ENCODE assay signal across 34 cellular contexts in genomic region chr12:54430471-54431075, GRCh38. TPM values are rescaled to one million over a fixed set of nuclear protein-coding genes. Genes with fewer than 3 reads are reported as not detected.
A peak's percentile ranks its signal among the peaks of the same experiment; 100 is the strongest.
DNase-seq lines count a peak whose midpoint lies in the region; ATAC-seq and TF ChIP-seq lines count a peak whose summit lies in the region.
"Had no signal": no experiment of that assay in that cellular context is flagged by ENCODE, and none has a peak within 500 bp of the region (broad histone marks: within the 10 kb centered on the region; RNA-seq: fewer than 3 reads in every experiment).

No MANE protein-coding gene starts in this region.

- H3K9me3 Mint-ChIP-seq in activated naive CD4-positive, alpha-beta T cell treated with anti-CD3 and anti-CD28 coated beads, Interleukin-2, amount 50 U/mL, for 24 hours, result no peaks in the 10 kb centered on the region
- H3K9me3 Mint-ChIP-seq in nephron, result no peaks in the 10 kb centered on the region
- H3K9me3 Mint-ChIP-seq: activated CD8-positive, alpha-beta T cell treated with anti-CD3 and anti-CD28 coated beads for 36 hours; activated naive CD4-positive, alpha-beta T cell treated with anti-CD3 and anti-CD28 coated beads, Interleukin-2, amount 50 U/mL, for 72 hours; activated T-helper 2 cell treated with anti-CD3 and anti-CD28 coated beads, Interferon-gamma antibody, Interleukin-2, Interleukin-4, amounts not matched to agents 10 μg/mL and 5 μg/mL and 100 μg/mL, durations not matched to agents 14 hours and 24 hours and 36 hours had no signal

- no peak overlapping the region for H3K4me3 ChIP-seq in gastroesophageal sphincter
- peak overlapping the region in 1 of 4 donors; percentile 10 for H3K4me3 ChIP-seq in transverse colon
- H3K4me3 ChIP-seq in adrenal gland, result no peak overlapping the region
- H3K4me3 ChIP-seq: coronary artery, gastrocnemius medialis had no signal

- no peaks in the 10 kb centered on the region for H3K36me3 Mint-ChIP-seq in activated naive CD4-positive, alpha-beta T cell treated with anti-CD3 and anti-CD28 coated beads, Interleukin-2, amount 50 U/mL, for 24 hours
- H3K36me3 Mint-ChIP-seq in nephron (ENCODE audit: low read depth), result no peaks in the 10 kb centered on the region
- H3K36me3 Mint-ChIP-seq: activated naive CD4-positive, alpha-beta T cell treated with anti-CD3 and anti-CD28 coated beads, Interleukin-2, amount 50 U/mL, for 72 hours had no signal

- H3K27me3 Mint-ChIP-seq in activated naive CD4-positive, alpha-beta T cell treated with anti-CD3 and anti-CD28 coated beads, Interleukin-2, amount 50 U/mL, for 24 hours, result no peaks in the 10 kb centered on the region
- peaks cover 6% of the 10 kb centered on the region for H3K27me3 Mint-ChIP-seq in nephron (ENCODE audit: low read depth)

- H3K4me1 Mint-ChIP-seq in activated naive CD4-positive, alpha-beta T cell treated with anti-CD3 and anti-CD28 coated beads, Interleukin-2, amount 50 U/mL, for 24 hours, result peaks cover 51% of the 10 kb centered on the region
- H3K4me1 Mint-ChIP-seq in nephron, result peaks cover 57% of the 10 kb centered on the region

- in situ Hi-C loops in transverse colon (cut with MboI; ENCODE audit: low pct_ligation_motif_present in 1 of 4, low pct_unique_long_range_greater_than_20kb in 1 of 4, low sequenced_read_pairs in 3 of 4), result no loop called here

- H3K4me3 Mint-ChIP-seq in activated naive CD4-positive, alpha-beta T cell treated with anti-CD3 and anti-CD28 coated beads, Interleukin-2, amount 50 U/mL, for 24 hours, result no peak overlapping the region
- peak overlapping the region in 1 of 3 experiments; percentile 23 for H3K4me3 Mint-ChIP-seq in nephron
- H3K4me3 Mint-ChIP-seq: activated CD8-positive, alpha-beta T cell treated with anti-CD3 and anti-CD28 coated beads for 36 hours had no signal

- TF ChIP-seq POLR2A in gastroesophageal sphincter (IDR thresholded peaks at IDR 0.05) (no peak), transverse colon (IDR thresholded peaks at IDR 0.05) (no peak), adrenal gland (IDR thresholded peaks at IDR 0.05) (no peak)

- H3K27me3 ChIP-seq in gastroesophageal sphincter, result no peaks in the 10 kb centered on the region
- H3K27me3 ChIP-seq in transverse colon, result peaks cover 6% of the 10 kb centered on the region
- no peaks in the 10 kb centered on the region for H3K27me3 ChIP-seq in adrenal gland
- H3K27me3 ChIP-seq: gastrocnemius medialis had no signal

- H3K9me3 ChIP-seq in gastroesophageal sphincter, result no peaks in the 10 kb centered on the region
- H3K9me3 ChIP-seq in transverse colon, result no peaks in the 10 kb centered on the region
- no peaks in the 10 kb centered on the region for H3K9me3 ChIP-seq in adrenal gland (replicated peaks in 1 of 3)
- H3K9me3 ChIP-seq: gastrocnemius medialis had no signal

- WGBS in gastroesophageal sphincter (ENCODE audit: low coverage in 1 of 2), 2 donors, result 68 to 90% methylated on average over 4 to 5 of the region's 5 CpGs
- 50 to 84% methylated on average over 2 to 5 of the region's 5 CpGs for WGBS in transverse colon (ENCODE audit: low coverage in 1 of 2), 2 donors
- WGBS in adrenal gland, 4 donors, result 89 to 95% (median 94%) methylated on average over 5 of the region's 5 CpGs

- TF ChIP-seq CTCF in gastroesophageal sphincter (IDR thresholded peaks at IDR 0.05), result no peak
- TF ChIP-seq CTCF in nephron (IDR thresholded peaks at IDR 0.05; ENCODE audit: unreplicated experiment in 3 of 3), result no peak
- TF ChIP-seq CTCF in transverse colon (IDR thresholded peaks at IDR 0.05), result no peak
- TF ChIP-seq CTCF in adrenal gland (IDR thresholded peaks at IDR 0.05), result no peak

- H3K36me3 ChIP-seq in gastroesophageal sphincter (no peaks in the 10 kb centered on the region), transverse colon (no peaks in the 10 kb centered on the region), adrenal gland (replicated peaks in 1 of 2) (no peaks in the 10 kb centered on the region)
- H3K36me3 ChIP-seq: gastrocnemius medialis had no signal

- TF ChIP-seq EP300 in gastroesophageal sphincter (IDR thresholded peaks at IDR 0.05), result no peak
- no peak for TF ChIP-seq EP300 in transverse colon (IDR thresholded peaks at IDR 0.05; ENCODE audit: low read depth)

- H3K27ac ChIP-seq in gastroesophageal sphincter, result peak overlapping the region in 3 of 4 donors; percentile 9 to 97 (median 65)
- peak overlapping the region; percentile 62 to 97 (median 72) for H3K27ac ChIP-seq in transverse colon
- no peak overlapping the region for H3K27ac ChIP-seq in adrenal gland
- H3K27ac ChIP-seq: coronary artery had no signal

- intact Hi-C loops in transverse colon (cut with DNase I; ENCODE audit: low total_unique reads) (no loop called here), head of caudate nucleus (cut with DNase I) (no loop called here), adrenal gland (cut with DNase I) (no loop called here)

- peaks cover 9 to 79% (median 37%) of the 10 kb centered on the region in 3 donors for H3K4me1 ChIP-seq in gastroesophageal sphincter
- H3K4me1 ChIP-seq in transverse colon, result peaks cover 16 to 63% (median 31%) of the 10 kb centered on the region in 4 donors
- peaks cover 0 to 23% of the 10 kb centered on the region in 2 donors for H3K4me1 ChIP-seq in adrenal gland (replicated peaks in 1 of 2)

- no peak for ATAC-seq in gastroesophageal sphincter
- ATAC-seq: activated CD8-positive, alpha-beta T cell treated with anti-CD3 and anti-CD28 coated beads for 36 hours; activated naive CD4-positive, alpha-beta T cell treated with anti-CD3 and anti-CD28 coated beads, Interleukin-2, amount 50 U/mL, for 72 hours; gastrocnemius medialis; sciatic nerve had no signal

- no peak for DNase-seq in activated naive CD4-positive, alpha-beta T cell treated with Interleukin-2 at 50 U/mL for 16 hours
- DNase-seq in transverse colon, result no peak
- DNase-seq in head of caudate nucleus, result no peak
- DNase-seq in adrenal gland, result no peak
- DNase-seq in RKO (ENCODE audit: low spot score), result no peak
- DNase-seq: activated CD4-positive, CD25-positive, alpha-beta regulatory T cell treated with anti-CD3 and anti-CD28 coated beads, Interleukin-2, amount 50 U/mL, for 72 hours; activated CD8-positive, alpha-beta T cell treated with anti-CD3 and anti-CD28 coated beads for 36 hours; aorta; Calu3; DMS79 treated with DMSO at 0.1 percent for 48 hours; gastrocnemius medialis; GF-D8; HCEC 1CT; hippocampal formation; NCI-H1436; NCI-H2081; NCI-H524 treated with DMSO at 0.1 percent for 48 hours; NK-92 treated with Interleukin-12 subunit alpha and Interleukin-12 subunit beta, amount 100 ng/mL, for 24 hours; nucleus accumbens; Right ventricle myocardium superior; stimulated activated CD4-positive, alpha-beta T cell treated with anti-CD3 and anti-CD28 coated beads, Interleukin-4, amount 100 ng/mL, for 24 hours had no signal

- peak overlapping the region; percentile 13 for H3K27ac Mint-ChIP-seq in activated naive CD4-positive, alpha-beta T cell treated with anti-CD3 and anti-CD28 coated beads, Interleukin-2, amount 50 U/mL, for 24 hours
- H3K27ac Mint-ChIP-seq in nephron, result peak overlapping the region; percentile 1 to 38 (median 3)
- H3K27ac Mint-ChIP-seq: activated CD8-positive, alpha-beta T cell treated with anti-CD3 and anti-CD28 coated beads for 36 hours; activated naive CD4-positive, alpha-beta T cell treated with anti-CD3 and anti-CD28 coated beads, Interleukin-2, amount 50 U/mL, for 72 hours; activated T-helper 2 cell treated with anti-CD3 and anti-CD28 coated beads, Interferon-gamma antibody, Interleukin-2, Interleukin-4, amounts not matched to agents 10 μg/mL and 5 μg/mL and 100 μg/mL, durations not matched to agents 14 hours and 24 hours and 36 hours; progenitor cell of endocrine pancreas had no signal

RNA-seq across cellular contexts. Expression of gene ITGA5, which starts 11.5 kb away (rescaled TPM):
- total RNA-seq in gastroesophageal sphincter, result 100 to 1,000 TPM; 141 to 908 (median 220) TPM
- total RNA-seq in transverse colon, result 100 to 1,000 TPM in 1 of 4 donors, 10 to 100 TPM in 3; 37.7 to 217 (median 73.0) TPM
- total RNA-seq in adrenal gland, result 100 to 1,000 TPM in 3 of 8 donors, 10 to 100 TPM in 5; 64.9 to 141 (median 75.9) TPM
- 100 to 1,000 TPM in 1 of 3 donors, 10 to 100 TPM in 2; 52.2 to 118 (median 56.7) TPM for polyA plus RNA-seq in adrenal gland

RNA-seq across cellular contexts. Expression of gene GTSF1, which starts 42.8 kb away (rescaled TPM):
- 1 to 10 TPM in 1 of 4 donors, not detected in 3; 1.0 TPM for total RNA-seq in gastroesophageal sphincter
- not detected for total RNA-seq in transverse colon
- under 1 TPM in 3 of 8 donors, not detected in 5; 0.50 to 0.90 (median 0.61) TPM for total RNA-seq in adrenal gland
- polyA plus RNA-seq in adrenal gland, result 1 to 10 TPM in 1 of 3 donors, under 1 TPM in 1, not detected in 1; 0.37 to 2.2 TPM
- total RNA-seq: A172, aorta, cardiac septum, gastrocnemius medialis, LHCN-M2, myocyte, progenitor cell of endocrine pancreas, Right ventricle myocardium superior, sciatic nerve, urinary bladder had no signal

RNA-seq across cellular contexts. Expression of gene ZNF385A, which starts 46.0 kb away (rescaled TPM):
- total RNA-seq in gastroesophageal sphincter, result 10 to 100 TPM in 3 of 4 donors, 1 to 10 TPM in 1; 7.5 to 28.0 (median 19.5) TPM
- 10 to 100 TPM in 1 of 4 donors, 1 to 10 TPM in 3; 1.9 to 17.5 (median 5.7) TPM for total RNA-seq in transverse colon
- total RNA-seq in adrenal gland, result 10 to 100 TPM in 6 of 8 donors, 1 to 10 TPM in 2; 6.5 to 38.2 (median 13.1) TPM
- 10 to 100 TPM in 2 of 3 donors, 1 to 10 TPM in 1; 2.7 to 28.0 (median 24.3) TPM for polyA plus RNA-seq in adrenal gland

Comparison
In these comparisons a context has a peak if more than half of its experiments do, and no peak if none do; other contexts are left out.
1. H3K27ac ChIP-seq: peak in gastroesophageal sphincter (3 of 4) and transverse colon (4 of 4); none in adrenal gland (0 of 5).